ENCODE assay signal across 8 cellular contexts in genomic region chr17:36629252-36629847, GRCh38. TPM values are rescaled to one million over a fixed set of nuclear protein-coding genes. Genes with fewer than 3 reads are reported as not detected.
DNase-seq lines count a peak whose midpoint lies in the region; ATAC-seq lines count a peak whose summit lies in the region.

No MANE protein-coding gene starts in this region.

- H3K4me3 Mint-ChIP-seq in activated CD4-positive, alpha-beta memory T cell treated with anti-CD3 and anti-CD28 coated beads, Interleukin-2, amount 10 ng/mL, durations not matched to agents 7 days and 5 days, result no peak overlapping the region

- H3K4me1 ChIP-seq in effector memory CD4-positive, alpha-beta T cell (ENCODE audit: control insufficient read depth, insufficient read depth, low read length, poor library complexity, severe bottlenecking), result no peaks in the 10 kb centered on the region

- peaks cover 12% of the 10 kb centered on the region for H3K27me3 Mint-ChIP-seq in activated CD4-positive, alpha-beta memory T cell treated with anti-CD3 and anti-CD28 coated beads, Interleukin-2, amount 10 ng/mL, durations not matched to agents 7 days and 5 days

- no peaks in the 10 kb centered on the region for H3K27me3 ChIP-seq in effector memory CD4-positive, alpha-beta T cell (replicated peaks; ENCODE audit: control insufficient read depth, insufficient read depth, low read length, poor library complexity, severe bottlenecking)

- H3K27ac ChIP-seq in effector memory CD4-positive, alpha-beta T cell (ENCODE audit: insufficient read depth, low read length, poor library complexity, severe bottlenecking), result no peak overlapping the region

- POLR2A ChIA-PET in activated CD4-positive, alpha-beta memory T cell treated with anti-CD3 and anti-CD28 coated beads, Interleukin-2, amount 10 ng/mL, durations not matched to agents 7 days and 5 days (lab: Charles Lee), result interaction anchor here (1.0 kb wide), 1 partner anchor 77 kb away, joined by 3 read pairs; no protein-coding TSS in a partner anchor

- no peaks in the 10 kb centered on the region for H3K36me3 ChIP-seq in effector memory CD4-positive, alpha-beta T cell (ENCODE audit: control insufficient read depth, insufficient read depth, low read length)

- no peak overlapping the region for H3K4me3 ChIP-seq in effector memory CD4-positive, alpha-beta T cell (ENCODE audit: insufficient read depth, low read depth, low read length, poor library complexity, severe bottlenecking)

- no peaks in the 10 kb centered on the region for H3K9me3 Mint-ChIP-seq in activated CD4-positive, alpha-beta memory T cell treated with anti-CD3 and anti-CD28 coated beads, Interleukin-2, amount 10 ng/mL, durations not matched to agents 7 days and 5 days

- H3K4me1 Mint-ChIP-seq in activated CD4-positive, alpha-beta memory T cell treated with anti-CD3 and anti-CD28 coated beads, Interleukin-2, amount 10 ng/mL, durations not matched to agents 7 days and 5 days, result no peaks in the 10 kb centered on the region

- peak; percentile 86 for DNase-seq in CD1c-positive myeloid dendritic cell (ENCODE audit: extremely low spot score)
- peak; percentile 38 for DNase-seq in NCI-H82 treated with DMSO at 0.1 percent for 48 hours (lab: John Stamatoyannopoulos, UW; ENCODE audit: unreplicated experiment)
- peak; percentile 81 for DNase-seq in activated CD4-positive, alpha-beta memory T cell treated with anti-CD3 and anti-CD28 coated beads, Interleukin-2, amount 10 ng/mL, durations not matched to agents 7 days and 5 days
- peak; percentile 50 to 65 (median 59) for DNase-seq in effector memory CD4-positive, alpha-beta T cell
- DNase-seq in mesenteric fat pad (ENCODE audit: low spot score), result peak; percentile 92
- DNase-seq in stimulated activated CD8-positive, alpha-beta memory T cell treated with anti-CD3 and anti-CD28 coated beads, Interleukin-15, amount 100 ng/mL, for 48 hours (ENCODE audit: low read depth in 2 of 2), result peak; percentile 60

- CTCF ChIA-PET in activated CD4-positive, alpha-beta memory T cell treated with anti-CD3 and anti-CD28 coated beads, Interleukin-2, amount 10 ng/mL, durations not matched to agents 7 days and 5 days (lab: Charles Lee), result interaction anchor here (1.0 to 3.8 kb wide), 10 partner anchors 13 to 611 kb away, joined by 3 to 26 read pairs (median 6); partner anchors contain the start of gene MRM1

- no peaks in the 10 kb centered on the region for H3K9me3 ChIP-seq in effector memory CD4-positive, alpha-beta T cell (ENCODE audit: control insufficient read depth, low read length)

- no peaks in the 10 kb centered on the region for H3K36me3 Mint-ChIP-seq in activated CD4-positive, alpha-beta memory T cell treated with anti-CD3 and anti-CD28 coated beads, Interleukin-2, amount 10 ng/mL, durations not matched to agents 7 days and 5 days (ENCODE audit: low read depth)

- H3K27ac Mint-ChIP-seq in activated CD4-positive, alpha-beta memory T cell treated with anti-CD3 and anti-CD28 coated beads, Interleukin-2, amount 10 ng/mL, durations not matched to agents 7 days and 5 days, result no peak overlapping the region

- ATAC-seq in HG03175 (IDR thresholded peaks at IDR 0.05; ENCODE audit: unreplicated experiment) (peak; percentile 53), GM21381 (IDR thresholded peaks at IDR 0.05; ENCODE audit: unreplicated experiment) (no peak)

RNA-seq across cellular contexts. Expression of gene MRM1, which starts 28.0 kb away (rescaled TPM):
- total RNA-seq in activated CD4-positive, alpha-beta memory T cell treated with anti-CD3 and anti-CD28 coated beads, Interleukin-2, amount 10 ng/mL, durations not matched to agents 7 days and 5 days, result 1 to 10 TPM; 7.3 to 8.4 TPM
- 4.1 TPM for total RNA-seq in mesenteric fat pad

RNA-seq across cellular contexts. Expression of gene DHRS11, which starts 37.7 kb away (rescaled TPM):
- total RNA-seq in activated CD4-positive, alpha-beta memory T cell treated with anti-CD3 and anti-CD28 coated beads, Interleukin-2, amount 10 ng/mL, durations not matched to agents 7 days and 5 days, result 1 to 10 TPM; 3.7 to 3.8 TPM
- total RNA-seq in mesenteric fat pad, result 16.3 TPM

Comparison
In these comparisons a context has a peak if more than half of its experiments do, and no peak if none do; other contexts are left out.
1. DNase-seq: peak in every context shown above with its lines; median percentile 92 in mesenteric fat pad; 86 in CD1c-positive myeloid dendritic cell; 81 in activated CD4-positive, alpha-beta memory T cell treated with anti-CD3 and anti-CD28 coated beads, Interleukin-2, amount 10 ng/mL, durations not matched to agents 7 days and 5 days; 60 in stimulated activated CD8-positive, alpha-beta memory T cell treated with anti-CD3 and anti-CD28 coated beads, Interleukin-15, amount 100 ng/mL, for 48 hours; 59 in effector memory CD4-positive, alpha-beta T cell; 38 in NCI-H82 treated with DMSO at 0.1 percent for 48 hours.